Comparison of ENCODE assay signal across 20 cellular contexts in genomic region chr19:50790898-50791562, GRCh38. TPM values are rescaled to one million over a fixed set of nuclear protein-coding genes. Genes with fewer than 3 reads are reported as not detected.
"Had no signal": no experiment of that assay in that cellular context is flagged by ENCODE, and none has a peak within 500 bp of the region (broad histone marks: within the 10 kb centered on the region; RNA-seq: fewer than 3 reads in every experiment).

No MANE protein-coding gene starts in this region.

- H3K4me1 ChIP-seq: esophagus muscularis mucosa, heart left ventricle, prostate gland, upper lobe of left lung had no signal

- H3K4me3 ChIP-seq: cardiac muscle cell, esophagus muscularis mucosa, heart left ventricle, mucosa of descending colon, prostate gland, spleen, suprapubic skin, upper lobe of left lung had no signal

- H3K27ac ChIP-seq: cardiac muscle cell, esophagus muscularis mucosa, heart left ventricle, prostate gland, spleen, suprapubic skin, upper lobe of left lung had no signal

- ATAC-seq: heart left ventricle; mucosa of descending colon; naive thymus-derived CD8-positive, alpha-beta T cell; stimulated activated naive B cell treated with anti-CD40 and anti-IgM and Interleukin-4, amounts not matched to agents 10 μg/mL and 1 μg/mL and 100 μg/mL, for 72 hours; T-cell had no signal

- H3K27me3 ChIP-seq: cardiac muscle cell, suprapubic skin, upper lobe of left lung had no signal

- DNase-seq: activated CD4-positive, alpha-beta T cell treated with anti-CD3 and anti-CD28 coated beads, Interleukin-2, amount 50 U/mL, for 1 hour; activated CD4-positive, CD25-positive, alpha-beta regulatory T cell; activated gamma-delta T cell treated with Interleukin-2 at 50 U/mL for 16 hours; foreskin fibroblast; heart left ventricle; mammary epithelial cell; mucosa of descending colon; naive thymus-derived CD8-positive, alpha-beta T cell; nucleus accumbens; spleen; stimulated activated CD4-positive, alpha-beta T cell treated with anti-CD3 and anti-CD28 coated beads, Interleukin-1b, Interleukin-23, amount 100 ng/mL, for 48 hours; stimulated activated naive B cell treated with anti-CD40 and anti-IgM and Interleukin-4, amounts not matched to agents 10 μg/mL and 1 μg/mL and 100 μg/mL, for 72 hours; T-cell had no signal

RNA-seq across cellular contexts. Expression of gene ACP4, which starts 0.8 kb away (rescaled TPM):
- total RNA-seq: cardiac muscle cell; esophagus muscularis mucosa; heart left ventricle; mammary epithelial cell; mucosa of descending colon; naive thymus-derived CD8-positive, alpha-beta T cell; prostate gland; sciatic nerve; spleen; T-cell; upper lobe of left lung had no signal
- polyA plus RNA-seq: adipose tissue, heart left ventricle, mammary epithelial cell, spleen had no signal

RNA-seq across cellular contexts. Expression of gene GPR32, which starts 20.8 kb away (rescaled TPM):
- total RNA-seq: cardiac muscle cell; esophagus muscularis mucosa; heart left ventricle; mammary epithelial cell; mucosa of descending colon; naive thymus-derived CD8-positive, alpha-beta T cell; prostate gland; sciatic nerve; spleen; suprapubic skin; T-cell; upper lobe of left lung had no signal
- polyA plus RNA-seq: adipose tissue; cardiac muscle cell; heart left ventricle; mammary epithelial cell; naive thymus-derived CD8-positive, alpha-beta T cell; spleen had no signal

RNA-seq across cellular contexts. Expression of gene KLK1, which starts 32.6 kb away (rescaled TPM):
- total RNA-seq: cardiac muscle cell; esophagus muscularis mucosa; naive thymus-derived CD8-positive, alpha-beta T cell had no signal
- polyA plus RNA-seq: cardiac muscle cell; naive thymus-derived CD8-positive, alpha-beta T cell had no signal

RNA-seq across cellular contexts. Expression of gene KLK15, which starts 42.3 kb away (rescaled TPM):
- total RNA-seq: cardiac muscle cell; esophagus muscularis mucosa; heart left ventricle; mammary epithelial cell; naive thymus-derived CD8-positive, alpha-beta T cell; sciatic nerve; spleen; suprapubic skin; T-cell; upper lobe of left lung had no signal
- polyA plus RNA-seq: cardiac muscle cell; heart left ventricle; mammary epithelial cell; naive thymus-derived CD8-positive, alpha-beta T cell had no signal
